ENCODE assay signal across 18 cellular contexts in the genomic region with DNA sequence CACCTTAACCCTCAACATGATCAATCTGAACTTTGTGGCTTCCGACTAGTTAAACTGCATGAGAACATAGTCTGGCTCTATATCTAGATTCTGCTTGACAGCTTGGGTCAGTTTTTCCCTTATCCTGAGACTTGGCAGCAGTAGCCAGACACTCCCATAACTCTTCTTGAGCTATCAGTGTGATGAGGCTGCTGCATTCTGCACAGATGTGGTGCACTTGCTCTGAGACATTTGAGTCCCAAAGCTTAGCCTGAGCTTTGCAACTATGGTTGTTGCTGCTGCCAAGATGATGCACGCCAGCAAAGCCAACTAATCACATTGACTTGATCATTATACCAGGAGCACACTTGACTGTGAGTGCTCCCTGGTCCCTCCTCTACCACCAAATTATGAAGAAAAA.
"Had no signal": no experiment of that assay in that cellular context is flagged by ENCODE, and none has a peak within 500 bp of the region (broad histone marks: within the 10 kb centered on the region; RNA-seq: fewer than 3 reads in every experiment).

No MANE protein-coding gene starts in this region.

- H3K36me3 ChIP-seq: breast epithelium, gastrocnemius medialis, right lobe of liver had no signal

- H3K9me3 ChIP-seq: breast epithelium, gastrocnemius medialis, heart right ventricle, lower lobe of right lung, right lobe of liver, spleen had no signal

- ATAC-seq: gastrocnemius medialis; lower lobe of right lung; right lobe of liver; stimulated activated memory B cell treated with anti-CD40 and anti-IgM and Interleukin-4, amounts not matched to agents 10 μg/mL and 1 μg/mL and 100 μg/mL, for 72 hours had no signal

- H3K4me1 ChIP-seq: breast epithelium, gastrocnemius medialis, lower lobe of right lung, right lobe of liver had no signal

- H3K4me3 ChIP-seq: breast epithelium, dorsolateral prefrontal cortex, gastrocnemius medialis, heart right ventricle, lower lobe of right lung, right lobe of liver, spleen had no signal

- H3K27ac ChIP-seq: breast epithelium, gastrocnemius medialis, heart right ventricle, lower lobe of right lung, right lobe of liver, spleen had no signal

- DNase-seq: activated CD4-positive, alpha-beta memory T cell treated with anti-CD3 and anti-CD28 coated beads for 36 hours; activated CD4-positive, CD25-positive, alpha-beta regulatory T cell treated with anti-CD3 and anti-CD28 coated beads, Interleukin-2, amount 50 U/mL, for 72 hours; activated gamma-delta T cell; activated T-cell treated with anti-CD3 and anti-CD28 coated beads, Interleukin-2, amount 50 U/mL, for 48 hours; anterior cingulate cortex; dorsolateral prefrontal cortex; gastrocnemius medialis; heart right ventricle; kidney; lower lobe of right lung; midbrain; naive B cell; right lobe of liver; spleen; stimulated activated CD4-positive, alpha-beta T cell treated with anti-CD3 and anti-CD28 coated beads, Interleukin-1b, Interleukin-23, amount 100 ng/mL, for 48 hours; trophoblast cell had no signal

- H3K27me3 ChIP-seq: breast epithelium, gastrocnemius medialis, heart right ventricle, right lobe of liver, spleen had no signal
